15 cellular contexts compared by ENCODE assay signal in genomic region chr4:56613101-56613862, GRCh38.
DNase-seq lines count a peak whose midpoint lies in the region; ATAC-seq and TF ChIP-seq lines count a peak whose summit lies in the region.
"Had no signal": no experiment of that assay in that cellular context is flagged by ENCODE, and none has a peak within 500 bp of the region (broad histone marks: within the 10 kb centered on the region; RNA-seq: fewer than 3 reads in every experiment).

No MANE protein-coding gene starts in this region.

- H3K9me3 Mint-ChIP-seq in WTC11: peaks cover 6% of the 10 kb centered on the region; the same call in 1 of the 2 replicates
- H3K9me3 Mint-ChIP-seq in activated naive CD8-positive, alpha-beta T cell treated with anti-CD3 and anti-CD28 coated beads, Interleukin-2, amount 50 U/mL, for 24 hours: peaks cover 3% of the 10 kb centered on the region
- H3K9me3 Mint-ChIP-seq: T-cell had no signal

- peak overlapping the region; percentile 87 for H3K27ac ChIP-seq in mesodermal cell (ENCODE audit: low read depth, low read length, severe bottlenecking)
- H3K27ac ChIP-seq: heart right ventricle, right atrium auricular region had no signal

- POLR2A ChIA-PET in WTC11 (lab: Charles Lee): no interaction called here

- H3K9me3 ChIP-seq in mesodermal cell (ENCODE audit: control insufficient read depth, low read length): peaks cover 13% of the 10 kb centered on the region
- H3K9me3 ChIP-seq: BE2C, heart right ventricle, right atrium auricular region had no signal

- CTCF ChIA-PET in WTC11 (lab: Charles Lee): interaction anchor here (0.6 to 1.0 kb wide), 2 partner anchors 37 to 107 kb away, joined by 3 to 4 read pairs; no protein-coding TSS in a partner anchor

- DNase-seq in AG10803 (ENCODE audit: low read depth): peak; percentile 68
- DNase-seq in LoVo (ENCODE audit: low spot score): peak; percentile 4
- DNase-seq in epithelial cell of proximal tubule (ENCODE audit: low read depth): peak; percentile 98
- no peak for DNase-seq in NCI-H1417 (lab: John Stamatoyannopoulos, UW)
- DNase-seq in WTC11 (ENCODE audit: low spot score): no peak
- no peak for DNase-seq in activated naive CD8-positive, alpha-beta T cell treated with anti-CD3 and anti-CD28 coated beads, Interleukin-2, amount 50 U/mL, for 24 hours
- no peak for DNase-seq in SKM-1 (lab: John Stamatoyannopoulos, UW; ENCODE audit: unreplicated experiment)
- DNase-seq: activated effector memory CD4-positive, alpha-beta T cell treated with anti-CD3 and anti-CD28 coated beads, Interleukin-2, amount 50 U/mL, for 16 hours; BE2C; GDM1; heart right ventricle; NCI-H1417 treated with DMSO at 0.1 percent for 48 hours; T-cell had no signal

- no peak overlapping the region for H3K27ac Mint-ChIP-seq in WTC11
- no peak overlapping the region for H3K27ac Mint-ChIP-seq in activated naive CD8-positive, alpha-beta T cell treated with anti-CD3 and anti-CD28 coated beads, Interleukin-2, amount 50 U/mL, for 24 hours
- H3K27ac Mint-ChIP-seq: T-cell had no signal

- no peak overlapping the region for H3K4me3 ChIP-seq in AG10803 (ENCODE audit: low read length)
- no peak overlapping the region for H3K4me3 ChIP-seq in epithelial cell of proximal tubule (ENCODE audit: low read depth, low read length)
- H3K4me3 ChIP-seq in mesodermal cell (ENCODE audit: extremely low read depth, insufficient read depth, low read length, poor library complexity, severe bottlenecking): no peak overlapping the region
- H3K4me3 ChIP-seq: heart right ventricle, right atrium auricular region had no signal

- H3K27me3 Mint-ChIP-seq in WTC11 (ENCODE audit: low read depth): peaks cover 96% of the 10 kb centered on the region
- peaks cover 7% of the 10 kb centered on the region for H3K27me3 Mint-ChIP-seq in activated naive CD8-positive, alpha-beta T cell treated with anti-CD3 and anti-CD28 coated beads, Interleukin-2, amount 50 U/mL, for 24 hours

- no peak for TF ChIP-seq CTCF in AG10803 (conservative IDR thresholded peaks at IDR 0.05; ENCODE audit: low read length)
- no peak for TF ChIP-seq CTCF in epithelial cell of proximal tubule (conservative IDR thresholded peaks at IDR 0.05; ENCODE audit: low read depth, low read length)
- no peak for TF ChIP-seq CTCF in WTC11 (IDR thresholded peaks at IDR 0.05)

- no peak overlapping the region for H3K4me3 Mint-ChIP-seq in WTC11
- H3K4me3 Mint-ChIP-seq in activated naive CD8-positive, alpha-beta T cell treated with anti-CD3 and anti-CD28 coated beads, Interleukin-2, amount 50 U/mL, for 24 hours: no peak overlapping the region
- H3K4me3 Mint-ChIP-seq: T-cell had no signal

- H3K4me1 Mint-ChIP-seq in WTC11: no peaks in the 10 kb centered on the region
- no peaks in the 10 kb centered on the region for H3K4me1 Mint-ChIP-seq in activated naive CD8-positive, alpha-beta T cell treated with anti-CD3 and anti-CD28 coated beads, Interleukin-2, amount 50 U/mL, for 24 hours
- H3K4me1 Mint-ChIP-seq: T-cell had no signal

- no peaks in the 10 kb centered on the region for H3K36me3 ChIP-seq in mesodermal cell (ENCODE audit: control insufficient read depth, insufficient read depth, low read length)
- H3K36me3 ChIP-seq: BE2C, heart right ventricle, right atrium auricular region had no signal

- H3K36me3 Mint-ChIP-seq in WTC11: no peaks in the 10 kb centered on the region
- H3K36me3 Mint-ChIP-seq in activated naive CD8-positive, alpha-beta T cell treated with anti-CD3 and anti-CD28 coated beads, Interleukin-2, amount 50 U/mL, for 24 hours (ENCODE audit: low read depth): no peaks in the 10 kb centered on the region
- H3K36me3 Mint-ChIP-seq: T-cell had no signal

- peaks cover 20% of the 10 kb centered on the region for H3K4me1 ChIP-seq in mesodermal cell (ENCODE audit: control insufficient read depth, insufficient read depth, low read length, poor library complexity, severe bottlenecking)
- H3K4me1 ChIP-seq: BE2C, heart right ventricle, right atrium auricular region had no signal

- WGBS in mesodermal cell (ENCODE audit: insufficient coverage in 2 of 2), 2 experiments: 73 to 78% methylated on average over 4 of the region's 5 CpGs

- ATAC-seq in WTC11: no peak
- no peak for ATAC-seq in activated naive CD8-positive, alpha-beta T cell treated with anti-CD3 and anti-CD28 coated beads, Interleukin-2, amount 50 U/mL, for 24 hours
- ATAC-seq: heart right ventricle, T-cell had no signal

TF ChIP-seq in WTC11, 78 proteins besides CTCF, POLR2A, EP300 and RAD21:
- TF ChIP-seq CBFB (CRISPR knock-in tag; IDR thresholded peaks at IDR 0.05; ENCODE audit: low read depth) (no peak), NR2C2 (CRISPR knock-in tag; IDR thresholded peaks at IDR 0.05) (no peak), NFATC4 (CRISPR knock-in tag; IDR thresholded peaks at IDR 0.05) (no peak), ZBTB21 (CRISPR knock-in tag; IDR thresholded peaks at IDR 0.05; ENCODE audit: borderline replicate concordance) (no peak), NFE2L1 (CRISPR knock-in tag; IDR thresholded peaks at IDR 0.05) (no peak), ZSCAN18 (CRISPR knock-in tag; IDR thresholded peaks at IDR 0.05) (no peak), ATF2 (CRISPR knock-in tag; IDR thresholded peaks at IDR 0.05; ENCODE audit: borderline replicate concordance, low read depth) (no peak), TEAD4 (CRISPR knock-in tag; IDR thresholded peaks at IDR 0.05) (no peak), CREM (CRISPR knock-in tag; IDR thresholded peaks at IDR 0.05) (no peak), TEAD1 (CRISPR knock-in tag; IDR thresholded peaks at IDR 0.05) (no peak), ZNF263 (CRISPR knock-in tag; IDR thresholded peaks at IDR 0.05; ENCODE audit: low read depth) (no peak), HMGA2 (CRISPR knock-in tag; IDR thresholded peaks at IDR 0.05) (no peak), NFYB (CRISPR knock-in tag; conservative IDR thresholded peaks at IDR 0.05; ENCODE audit: low read depth) (no peak)

Comparison
In these comparisons a context has a peak if more than half of its experiments do, and no peak if none do; other contexts are left out.
1. DNase-seq: peak in AG10803 (single experiment), LoVo (single experiment) and epithelial cell of proximal tubule (single experiment); none in NCI-H1417 (0 of 3), WTC11 (single experiment), activated naive CD8-positive, alpha-beta T cell treated with anti-CD3 and anti-CD28 coated beads, Interleukin-2, amount 50 U/mL, for 24 hours (single experiment) and SKM-1 (single experiment).